13 cellular contexts compared by ENCODE assay signal in genomic region chr22:30490399-30490798, GRCh38. TPM values are rescaled to one million over a fixed set of nuclear protein-coding genes. Genes with fewer than 3 reads are reported as not detected.
DNase-seq lines count a peak whose midpoint lies in the region; ATAC-seq and TF ChIP-seq lines count a peak whose summit lies in the region.
"Had no signal": no experiment of that assay in that cellular context is flagged by ENCODE, and none has a peak within 500 bp of the region (broad histone marks: within the 10 kb centered on the region; RNA-seq: fewer than 3 reads in every experiment).

No MANE protein-coding gene starts in this region.

- H3K27me3 ChIP-seq in H7 (ENCODE audit: control insufficient read depth, insufficient read depth, low read length): no peaks in the 10 kb centered on the region

- CTCF ChIA-PET in activated CD8-positive, alpha-beta T cell treated with anti-CD3 and anti-CD28 coated beads for 36 hours (lab: Charles Lee): interaction anchor here (1.0 to 1.1 kb wide), 2 partner anchors 100 to 402 kb away, joined by 3 to 4 read pairs; no protein-coding TSS in a partner anchor

- peak; percentile 8; the same call in 1 of the 2 replicates for TF ChIP-seq CTCF in AG10803 (conservative IDR thresholded peaks at IDR 0.05; ENCODE audit: low read length)
- no peak for TF ChIP-seq CTCF in activated CD8-positive, alpha-beta T cell treated with anti-CD3 and anti-CD28 coated beads for 36 hours (IDR thresholded peaks at IDR 0.05)

- no peaks in the 10 kb centered on the region for H3K4me1 Mint-ChIP-seq in activated CD8-positive, alpha-beta T cell treated with anti-CD3 and anti-CD28 coated beads for 36 hours (ENCODE audit: low read depth)
- no peaks in the 10 kb centered on the region for H3K4me1 Mint-ChIP-seq in T-helper 17 cell
- H3K4me1 Mint-ChIP-seq: activated B cell treated with CpG ODN at 0.5 μM for 24 hours; activated naive CD4-positive, alpha-beta T cell treated with anti-CD3 and anti-CD28 coated beads, Interleukin-2, amount 50 U/mL, for 24 hours; central memory CD8-positive, alpha-beta T cell had no signal

- DNase-seq in AG10803 (ENCODE audit: low read depth) (no peak), H7 (peak; percentile 82), RPMI8226 (peak; percentile 65), iPS-NIHi11 (ENCODE audit: low spot score) (peak; percentile 74), GOT3 (lab: John Stamatoyannopoulos, UW) (no peak), NCI-H1694 (lab: John Stamatoyannopoulos, UW) (no peak), T-helper 17 cell (no peak)
- no peak for DNase-seq in activated CD8-positive, alpha-beta T cell treated with anti-CD3 and anti-CD28 coated beads for 36 hours
- DNase-seq: activated B cell treated with CpG ODN at 0.5 μM for 24 hours; activated CD8-positive, alpha-beta memory T cell treated with anti-CD3 and anti-CD28 coated beads, Interleukin-2, amount 50 U/mL, for 4 hours; AML-193 had no signal

- H3K36me3 ChIP-seq in H7 (replicated peaks; ENCODE audit: control insufficient read depth, insufficient read depth, low read length): no peaks in the 10 kb centered on the region

- H3K9me3 Mint-ChIP-seq in activated CD8-positive, alpha-beta T cell treated with anti-CD3 and anti-CD28 coated beads for 36 hours: no peaks in the 10 kb centered on the region
- H3K9me3 Mint-ChIP-seq: activated B cell treated with CpG ODN at 0.5 μM for 24 hours; activated naive CD4-positive, alpha-beta T cell treated with anti-CD3 and anti-CD28 coated beads, Interleukin-2, amount 50 U/mL, for 24 hours; central memory CD8-positive, alpha-beta T cell had no signal

- peaks cover 5% of the 10 kb centered on the region for H3K27me3 Mint-ChIP-seq in activated CD8-positive, alpha-beta T cell treated with anti-CD3 and anti-CD28 coated beads for 36 hours
- peaks cover 34% of the 10 kb centered on the region for H3K27me3 Mint-ChIP-seq in T-helper 17 cell

- intact Hi-C loops in activated CD8-positive, alpha-beta T cell treated with anti-CD3 and anti-CD28 coated beads for 36 hours (cut with micrococcal nuclease): no loop called here

- no peaks in the 10 kb centered on the region for H3K9me3 ChIP-seq in T-helper 17 cell (ENCODE audit: control insufficient read depth, low read length, poor library complexity, severe bottlenecking)

- no peak overlapping the region for H3K27ac Mint-ChIP-seq in activated CD8-positive, alpha-beta T cell treated with anti-CD3 and anti-CD28 coated beads for 36 hours
- H3K27ac Mint-ChIP-seq in T-helper 17 cell: no peak overlapping the region
- H3K27ac Mint-ChIP-seq: activated B cell treated with CpG ODN at 0.5 μM for 24 hours; activated naive CD4-positive, alpha-beta T cell treated with anti-CD3 and anti-CD28 coated beads, Interleukin-2, amount 50 U/mL, for 24 hours had no signal

- no peak overlapping the region for H3K4me3 ChIP-seq in AG10803 (ENCODE audit: low read length)
- no peak overlapping the region for H3K4me3 ChIP-seq in H7 (ENCODE audit: insufficient read depth, low read depth, low read length)

- ATAC-seq in activated CD8-positive, alpha-beta T cell treated with anti-CD3 and anti-CD28 coated beads for 36 hours: no peak
- ATAC-seq in T-helper 17 cell: no peak

- POLR2A ChIA-PET in activated CD8-positive, alpha-beta T cell treated with anti-CD3 and anti-CD28 coated beads for 36 hours (lab: Charles Lee): interaction anchor here (0.9 kb wide), 1 partner anchor 96 kb away, joined by 3 read pairs; no protein-coding TSS in a partner anchor

- no peaks in the 10 kb centered on the region for H3K36me3 Mint-ChIP-seq in activated CD8-positive, alpha-beta T cell treated with anti-CD3 and anti-CD28 coated beads for 36 hours (ENCODE audit: low read depth)
- H3K36me3 Mint-ChIP-seq in T-helper 17 cell (ENCODE audit: low read depth): no peaks in the 10 kb centered on the region
- H3K36me3 Mint-ChIP-seq: activated naive CD4-positive, alpha-beta T cell treated with anti-CD3 and anti-CD28 coated beads, Interleukin-2, amount 50 U/mL, for 24 hours had no signal

- H3K4me3 Mint-ChIP-seq in activated CD8-positive, alpha-beta T cell treated with anti-CD3 and anti-CD28 coated beads for 36 hours: no peak overlapping the region
- H3K4me3 Mint-ChIP-seq in T-helper 17 cell: no peak overlapping the region
- H3K4me3 Mint-ChIP-seq: activated B cell treated with CpG ODN at 0.5 μM for 24 hours; activated naive CD4-positive, alpha-beta T cell treated with anti-CD3 and anti-CD28 coated beads, Interleukin-2, amount 50 U/mL, for 24 hours; central memory CD8-positive, alpha-beta T cell had no signal

RNA-seq across cellular contexts. Expression of gene SEC14L4, which starts 15.1 kb away (rescaled TPM):
- not detected in 2 replicates for total RNA-seq in H7 (2014; rRNA removed; shearing (Covaris generic))
- total RNA-seq in activated CD8-positive, alpha-beta T cell treated with anti-CD3 and anti-CD28 coated beads for 36 hours: not detected
- total RNA-seq in T-helper 17 cell: not detected
- total RNA-seq: activated B cell treated with CpG ODN at 0.5 μM for 24 hours had no signal

RNA-seq across cellular contexts. Expression of gene SEC14L3, which starts 18.6 kb away (rescaled TPM):
- not detected in 2 replicates for total RNA-seq in H7 (2014; rRNA removed; shearing (Covaris generic))
- not detected for total RNA-seq in activated CD8-positive, alpha-beta T cell treated with anti-CD3 and anti-CD28 coated beads for 36 hours
- total RNA-seq in T-helper 17 cell: not detected
- total RNA-seq: activated B cell treated with CpG ODN at 0.5 μM for 24 hours had no signal

RNA-seq across cellular contexts. Expression of gene SEC14L6, which starts 56.1 kb away (rescaled TPM):
- total RNA-seq in H7 (2014; rRNA removed; shearing (Covaris generic)): 0.17 and 0.55 TPM in 2 replicates
- not detected for total RNA-seq in activated CD8-positive, alpha-beta T cell treated with anti-CD3 and anti-CD28 coated beads for 36 hours
- not detected for total RNA-seq in T-helper 17 cell
- total RNA-seq: activated B cell treated with CpG ODN at 0.5 μM for 24 hours had no signal

Comparison
In these comparisons a context has a peak if more than half of its experiments do, and no peak if none do; other contexts are left out.
1. DNase-seq: peak in H7 (single experiment), RPMI8226 (single experiment) and iPS-NIHi11 (single experiment); none in AG10803 (single experiment), GOT3 (single experiment), activated CD8-positive, alpha-beta T cell treated with anti-CD3 and anti-CD28 coated beads for 36 hours (single experiment), NCI-H1694 (single experiment) and T-helper 17 cell (0 of 3).